ENCODE assay signal across 8 cellular contexts in the genomic region with DNA sequence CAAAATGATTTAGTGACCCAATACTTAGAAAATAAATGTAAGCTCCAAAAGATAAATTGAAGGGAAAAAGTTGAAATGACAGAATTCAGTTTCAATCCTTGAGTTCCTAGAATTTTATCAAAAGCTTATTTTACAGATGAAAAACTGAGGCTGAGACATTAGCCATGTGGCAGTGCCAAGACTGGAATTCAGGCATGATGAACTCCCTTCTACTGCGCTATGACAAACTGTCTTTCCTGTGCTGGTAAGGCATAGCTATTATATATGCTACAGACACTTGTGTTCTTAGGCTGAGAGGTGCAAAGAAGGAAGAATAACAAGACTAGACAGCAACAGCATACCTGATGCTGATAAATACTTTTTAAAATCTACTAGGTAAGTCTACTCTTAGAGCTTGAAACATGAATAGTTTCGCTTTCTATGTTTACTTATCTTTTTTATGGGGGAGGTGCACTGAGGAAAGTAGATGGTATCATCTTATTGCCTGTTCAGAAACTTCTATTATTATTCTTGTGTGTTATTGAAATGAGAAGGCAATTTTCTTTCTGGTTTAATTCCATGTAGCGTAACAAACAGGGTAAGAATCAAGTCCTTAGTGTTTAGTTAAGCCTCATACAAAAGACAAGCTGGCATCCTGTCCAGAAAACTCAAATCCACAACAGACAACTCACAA. TPM values are rescaled to one million over a fixed set of nuclear protein-coding genes. Genes with fewer than 3 reads are reported as not detected.
A peak's percentile ranks its signal among the peaks of the same experiment; 100 is the strongest.
DNase-seq lines count a peak whose midpoint lies in the region; ATAC-seq and TF ChIP-seq lines count a peak whose summit lies in the region.

No MANE protein-coding gene starts in this region.

- no peaks in the 10 kb centered on the region for H3K27me3 ChIP-seq in GM06990 (replicated peaks; ENCODE audit: control insufficient read depth, insufficient read depth, low read length)
- no peaks in the 10 kb centered on the region for H3K27me3 ChIP-seq in RWPE2 (ENCODE audit: insufficient read depth, poor library complexity, severe bottlenecking)
- H3K27me3 ChIP-seq in thyroid gland = no peaks in the 10 kb centered on the region

- no peaks in the 10 kb centered on the region for H3K9me3 ChIP-seq in RWPE2 (ENCODE audit: severe bottlenecking)
- H3K9me3 ChIP-seq in thyroid gland = no peaks in the 10 kb centered on the region

- no peak for TF ChIP-seq CTCF in GM06990 (IDR thresholded peaks at IDR 0.05; ENCODE audit: insufficient read depth, low read length, poor library complexity, severe bottlenecking)
- no peak for TF ChIP-seq CTCF in RWPE2 (IDR thresholded peaks at IDR 0.05; ENCODE audit: poor library complexity, severe bottlenecking)
- TF ChIP-seq CTCF in fibroblast of mammary gland (conservative IDR thresholded peaks at IDR 0.05; ENCODE audit: control insufficient read depth, insufficient read depth, low read depth, low read length) = no peak
- no peak for TF ChIP-seq CTCF in thyroid gland (IDR thresholded peaks at IDR 0.05)

- DNase-seq in GM06990 (ENCODE audit: extremely low read depth, insufficient read length) (no peak), RWPE2 (ENCODE audit: low spot score) (no peak), fibroblast of mammary gland (ENCODE audit: low read depth) (no peak), HuH-7.5 (ENCODE audit: low spot score) (no peak), thyroid gland (no peak), HPDE6-E6E7 (ENCODE audit: extremely low spot score) (no peak)

- intact Hi-C loops in thyroid gland (cut with DNase I) = no loop called here

- TF ChIP-seq POLR2A in thyroid gland (IDR thresholded peaks at IDR 0.05) = no peak

- H3K36me3 ChIP-seq in GM06990 (ENCODE audit: control insufficient read depth, insufficient read depth, low read length) (no peaks in the 10 kb centered on the region), RWPE2 (ENCODE audit: low read depth) (peaks cover 20% of the 10 kb centered on the region), thyroid gland (no peaks in the 10 kb centered on the region)

- H3K4me3 ChIP-seq in GM06990 (replicated peaks; ENCODE audit: low read depth, low read length) (peak overlapping the region; percentile 82), RWPE2 (ENCODE audit: severe bottlenecking) (peak overlapping the region; percentile 52), fibroblast of mammary gland (ENCODE audit: control insufficient read depth, low read depth, low read length) (peak overlapping the region; percentile 66), skin epidermis (peak overlapping the region; percentile 72 to 100 (median 84)), thyroid gland (replicated peaks in 1 of 3) (peak overlapping the region in 1 of 3 donors; percentile 72)

- ATAC-seq in GM21529 (IDR thresholded peaks at IDR 0.05; ENCODE audit: unreplicated experiment) (peak; percentile 27), RWPE2 (ENCODE audit: low read depth) (peak; percentile 7; the same call in 1 of the 3 replicates)

- 78 to 85% methylated on average over 3 of the region's 3 CpGs for WGBS in thyroid gland, 2 donors

- peak overlapping the region; percentile 77 for H3K27ac ChIP-seq in RWPE2 (ENCODE audit: poor library complexity, severe bottlenecking)
- peak overlapping the region in 15 of 21 experiments; percentile 39 to 99 (median 97) for H3K27ac ChIP-seq in skin epidermis
- no peak overlapping the region for H3K27ac ChIP-seq in thyroid gland

- peaks cover 40% of the 10 kb centered on the region for H3K4me1 ChIP-seq in RWPE2 (ENCODE audit: insufficient read depth, poor library complexity, severe bottlenecking)
- H3K4me1 ChIP-seq in thyroid gland = peaks cover 23 to 32% of the 10 kb centered on the region in 2 donors

RNA-seq across cellular contexts. Expression of a gene that starts 1.8 kb away (rescaled TPM):
- total RNA-seq in thyroid gland = 10 to 100 TPM; 12.4 to 28.8 (median 13.7) TPM

Comparison
In these comparisons a context has a peak if more than half of its experiments do, and no peak if none do; other contexts are left out.
1. H3K27ac ChIP-seq: peak in RWPE2 (single experiment) and skin epidermis (15 of 21); none in thyroid gland (0 of 3).